In genomic region chr22:29269731-29270474, GRCh38 we compare ENCODE assay signal across 1 cellular context.
A peak's percentile ranks its signal among the peaks of the same experiment; 100 is the strongest.
TF ChIP-seq lines count a peak whose summit lies in the region.

No MANE protein-coding gene starts in this region.

TF ChIP-seq in K562, 482 proteins besides CTCF, POLR2A, EP300 and RAD21 (continued from another document):
- TF ChIP-seq, protein P1, sequence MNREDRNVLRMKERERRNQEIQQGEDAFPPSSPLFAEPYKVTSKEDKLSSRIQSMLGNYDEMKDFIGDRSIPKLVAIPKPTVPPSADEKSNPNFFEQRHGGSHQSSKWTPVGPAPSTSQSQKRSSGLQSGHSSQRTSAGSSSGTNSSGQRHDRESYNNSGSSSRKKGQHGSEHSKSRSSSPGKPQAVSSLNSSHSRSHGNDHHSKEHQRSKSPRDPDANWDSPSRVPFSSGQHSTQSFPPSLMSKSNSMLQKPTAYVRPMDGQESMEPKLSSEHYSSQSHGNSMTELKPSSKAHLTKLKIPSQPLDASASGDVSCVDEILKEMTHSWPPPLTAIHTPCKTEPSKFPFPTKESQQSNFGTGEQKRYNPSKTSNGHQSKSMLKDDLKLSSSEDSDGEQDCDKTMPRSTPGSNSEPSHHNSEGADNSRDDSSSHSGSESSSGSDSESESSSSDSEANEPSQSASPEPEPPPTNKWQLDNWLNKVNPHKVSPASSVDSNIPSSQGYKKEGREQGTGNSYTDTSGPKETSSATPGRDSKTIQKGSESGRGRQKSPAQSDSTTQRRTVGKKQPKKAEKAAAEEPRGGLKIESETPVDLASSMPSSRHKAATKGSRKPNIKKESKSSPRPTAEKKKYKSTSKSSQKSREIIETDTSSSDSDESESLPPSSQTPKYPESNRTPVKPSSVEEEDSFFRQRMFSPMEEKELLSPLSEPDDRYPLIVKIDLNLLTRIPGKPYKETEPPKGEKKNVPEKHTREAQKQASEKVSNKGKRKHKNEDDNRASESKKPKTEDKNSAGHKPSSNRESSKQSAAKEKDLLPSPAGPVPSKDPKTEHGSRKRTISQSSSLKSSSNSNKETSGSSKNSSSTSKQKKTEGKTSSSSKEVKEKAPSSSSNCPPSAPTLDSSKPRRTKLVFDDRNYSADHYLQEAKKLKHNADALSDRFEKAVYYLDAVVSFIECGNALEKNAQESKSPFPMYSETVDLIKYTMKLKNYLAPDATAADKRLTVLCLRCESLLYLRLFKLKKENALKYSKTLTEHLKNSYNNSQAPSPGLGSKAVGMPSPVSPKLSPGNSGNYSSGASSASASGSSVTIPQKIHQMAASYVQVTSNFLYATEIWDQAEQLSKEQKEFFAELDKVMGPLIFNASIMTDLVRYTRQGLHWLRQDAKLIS (CRISPR knock-in tag; IDR thresholded peaks at IDR 0.05) = 0 out of 2 replicates have a peak, but pooled peaks have one; percentile 23
- TF ChIP-seq, protein P2, sequence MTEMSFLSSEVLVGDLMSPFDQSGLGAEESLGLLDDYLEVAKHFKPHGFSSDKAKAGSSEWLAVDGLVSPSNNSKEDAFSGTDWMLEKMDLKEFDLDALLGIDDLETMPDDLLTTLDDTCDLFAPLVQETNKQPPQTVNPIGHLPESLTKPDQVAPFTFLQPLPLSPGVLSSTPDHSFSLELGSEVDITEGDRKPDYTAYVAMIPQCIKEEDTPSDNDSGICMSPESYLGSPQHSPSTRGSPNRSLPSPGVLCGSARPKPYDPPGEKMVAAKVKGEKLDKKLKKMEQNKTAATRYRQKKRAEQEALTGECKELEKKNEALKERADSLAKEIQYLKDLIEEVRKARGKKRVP (CRISPR knock-in tag; IDR thresholded peaks at IDR 0.05) = no peak
- TF ChIP-seq YBX1 (IDR thresholded peaks at IDR 0.05) (no peak), KLF10 (CRISPR knock-in tag; IDR thresholded peaks at IDR 0.05) (no peak), SAP30 (IDR thresholded peaks at IDR 0.05; ENCODE audit: borderline replicate concordance, insufficient read depth, low read depth, low read length, poor library complexity, severe bottlenecking) (no peak), HNRNPH1 (optimal IDR thresholded peaks at IDR 0.05; ENCODE audit: low read depth, low read length) (no peak), RBM25 (IDR thresholded peaks at IDR 0.05; ENCODE audit: low read depth, low read length, severe bottlenecking) (no peak), ZNF277 (CRISPR knock-in tag; IDR thresholded peaks at IDR 0.05; ENCODE audit: borderline replicate concordance) (no peak), MCM5 (IDR thresholded peaks at IDR 0.05; ENCODE audit: low read depth) (no peak), HMBOX1 (IDR thresholded peaks at IDR 0.05) (no peak), RCOR1 (IDR thresholded peaks at IDR 0.05; ENCODE audit: borderline replicate concordance in 1 of 2, low read depth in 2 of 2, low read length in 2 of 2) (peak in 1 of 2 experiments; percentile 76; a peak in 2 of 4 replicates), ZFX (CRISPR knock-in tag; IDR thresholded peaks at IDR 0.05) (0 out of 2 replicates have a peak, but pooled peaks have one; percentile 23), ZNF143 (CRISPR knock-in tag; IDR thresholded peaks at IDR 0.05) (no peak), ZNF232 (CRISPR knock-in tag; IDR thresholded peaks at IDR 0.05) (no peak), ZNF830 (CRISPR knock-in tag; IDR thresholded peaks at IDR 0.05) (no peak)
- TF ChIP-seq, protein P3, sequence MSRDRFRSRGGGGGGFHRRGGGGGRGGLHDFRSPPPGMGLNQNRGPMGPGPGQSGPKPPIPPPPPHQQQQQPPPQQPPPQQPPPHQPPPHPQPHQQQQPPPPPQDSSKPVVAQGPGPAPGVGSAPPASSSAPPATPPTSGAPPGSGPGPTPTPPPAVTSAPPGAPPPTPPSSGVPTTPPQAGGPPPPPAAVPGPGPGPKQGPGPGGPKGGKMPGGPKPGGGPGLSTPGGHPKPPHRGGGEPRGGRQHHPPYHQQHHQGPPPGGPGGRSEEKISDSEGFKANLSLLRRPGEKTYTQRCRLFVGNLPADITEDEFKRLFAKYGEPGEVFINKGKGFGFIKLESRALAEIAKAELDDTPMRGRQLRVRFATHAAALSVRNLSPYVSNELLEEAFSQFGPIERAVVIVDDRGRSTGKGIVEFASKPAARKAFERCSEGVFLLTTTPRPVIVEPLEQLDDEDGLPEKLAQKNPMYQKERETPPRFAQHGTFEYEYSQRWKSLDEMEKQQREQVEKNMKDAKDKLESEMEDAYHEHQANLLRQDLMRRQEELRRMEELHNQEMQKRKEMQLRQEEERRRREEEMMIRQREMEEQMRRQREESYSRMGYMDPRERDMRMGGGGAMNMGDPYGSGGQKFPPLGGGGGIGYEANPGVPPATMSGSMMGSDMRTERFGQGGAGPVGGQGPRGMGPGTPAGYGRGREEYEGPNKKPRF (IDR thresholded peaks at IDR 0.05; ENCODE audit: low read depth, low read length) = no peak
